Comparison of ENCODE assay signal across 18 cellular contexts in the genomic region with DNA sequence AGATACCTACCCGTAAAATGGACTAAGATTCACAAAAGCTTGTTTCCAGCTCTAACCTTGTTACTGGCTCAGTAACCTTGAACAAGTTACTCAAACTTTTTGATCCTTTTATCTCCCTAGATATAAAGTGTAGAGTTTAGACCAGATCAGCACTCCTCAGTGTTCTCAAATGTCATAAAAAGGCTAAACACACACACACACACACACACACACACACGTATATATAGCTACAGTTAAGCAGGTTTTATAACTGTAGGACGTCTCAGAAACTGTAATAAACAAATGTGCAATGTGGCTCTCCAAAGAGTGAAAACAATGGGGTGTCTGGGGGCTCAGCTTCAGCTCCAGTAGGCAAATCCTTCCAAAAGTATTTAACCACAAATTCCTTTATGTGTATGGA. TPM values are rescaled to one million over a fixed set of nuclear protein-coding genes. Genes with fewer than 3 reads are reported as not detected.
"Had no signal": no experiment of that assay in that cellular context is flagged by ENCODE, and none has a peak within 500 bp of the region (broad histone marks: within the 10 kb centered on the region; RNA-seq: fewer than 3 reads in every experiment).

No MANE protein-coding gene starts in this region.

- H3K79me2 ChIP-seq: hepatocyte had no signal

- H3K9me3 ChIP-seq: gastroesophageal sphincter, lower lobe of right lung, stomach, thoracic aorta had no signal

- H2AFZ ChIP-seq: hepatocyte had no signal

- H3K27me3 ChIP-seq: gastroesophageal sphincter, hepatocyte, stomach had no signal

- H3K36me3 ChIP-seq: gastroesophageal sphincter, lower lobe of right lung, stomach, thoracic aorta had no signal

- DNase-seq: activated CD4-positive, alpha-beta T cell treated with anti-CD3 and anti-CD28 coated beads, Interleukin-2, amount 50 U/mL, for 4 hours; activated CD4-positive, CD25-positive, alpha-beta regulatory T cell treated with anti-CD3 and anti-CD28 coated beads, Interleukin-2, amount 50 U/mL, for 72 hours; activated CD8-positive, alpha-beta memory T cell treated with anti-CD3 and anti-CD28 coated beads, Interleukin-2, amount 10 ng/mL, durations not matched to agents 7 days and 5 days; activated effector memory CD4-positive, alpha-beta T cell treated with Interleukin-2 at 50 U/mL for 16 hours; activated naive CD8-positive, alpha-beta T cell treated with anti-CD3 and anti-CD28 coated beads for 36 hours; activated T-cell treated with anti-CD3 and anti-CD28 coated beads, Interleukin-2, amount 50 U/mL, for 24 hours; effector CD4-positive, alpha-beta T cell; kidney glomerular epithelial cell; lower lobe of right lung; natural killer cell; occipital lobe; stimulated activated CD4-positive, alpha-beta T cell treated with anti-CD3 and anti-CD28 coated beads, Interleukin-15, amount 100 ng/mL, for 24 hours; stimulated activated CD4-positive, alpha-beta T cell treated with anti-CD3 and anti-CD28 coated beads, Interleukin-4, amount 100 ng/mL, for 4 hours; stomach had no signal

- H3K9me3 Mint-ChIP-seq: activated naive CD8-positive, alpha-beta T cell treated with anti-CD3 and anti-CD28 coated beads for 36 hours; activated T-cell treated with anti-CD3 and anti-CD28 coated beads, Interleukin-2, amount 50 U/mL, for 24 hours; natural killer cell had no signal

- ATAC-seq: activated CD8-positive, alpha-beta memory T cell treated with anti-CD3 and anti-CD28 coated beads, Interleukin-2, amount 10 ng/mL, durations not matched to agents 7 days and 5 days; gastroesophageal sphincter; lower lobe of right lung; natural killer cell; sciatic nerve had no signal

- H3K36me3 Mint-ChIP-seq: activated CD8-positive, alpha-beta memory T cell treated with anti-CD3 and anti-CD28 coated beads, Interleukin-2, amount 10 ng/mL, durations not matched to agents 7 days and 5 days; activated naive CD8-positive, alpha-beta T cell treated with anti-CD3 and anti-CD28 coated beads for 36 hours; natural killer cell had no signal

- H3K4me1 Mint-ChIP-seq: activated CD8-positive, alpha-beta memory T cell treated with anti-CD3 and anti-CD28 coated beads, Interleukin-2, amount 10 ng/mL, durations not matched to agents 7 days and 5 days had no signal

- H3K4me1 ChIP-seq: gastroesophageal sphincter had no signal

- H3K27ac Mint-ChIP-seq: activated CD8-positive, alpha-beta memory T cell treated with anti-CD3 and anti-CD28 coated beads, Interleukin-2, amount 10 ng/mL, durations not matched to agents 7 days and 5 days; activated naive CD8-positive, alpha-beta T cell treated with anti-CD3 and anti-CD28 coated beads for 36 hours; activated T-cell treated with anti-CD3 and anti-CD28 coated beads, Interleukin-2, amount 50 U/mL, for 24 hours; natural killer cell had no signal

- H3K4me2 ChIP-seq: hepatocyte had no signal

- H3K4me3 ChIP-seq: gastroesophageal sphincter, hepatocyte, lower lobe of right lung, stomach, thoracic aorta had no signal

- H3K27ac ChIP-seq: gastroesophageal sphincter, hepatocyte, thoracic aorta had no signal

- H3K4me3 Mint-ChIP-seq: activated CD8-positive, alpha-beta memory T cell treated with anti-CD3 and anti-CD28 coated beads, Interleukin-2, amount 10 ng/mL, durations not matched to agents 7 days and 5 days; activated naive CD8-positive, alpha-beta T cell treated with anti-CD3 and anti-CD28 coated beads for 36 hours; activated T-cell treated with anti-CD3 and anti-CD28 coated beads, Interleukin-2, amount 50 U/mL, for 24 hours; natural killer cell had no signal

RNA-seq across cellular contexts. Expression of gene KCNJ15, which starts 34.0 kb away (rescaled TPM):
- total RNA-seq: activated CD8-positive, alpha-beta memory T cell treated with anti-CD3 and anti-CD28 coated beads, Interleukin-2, amount 10 ng/mL, durations not matched to agents 7 days and 5 days had no signal
